14 cellular contexts compared by ENCODE assay signal in the genomic region with DNA sequence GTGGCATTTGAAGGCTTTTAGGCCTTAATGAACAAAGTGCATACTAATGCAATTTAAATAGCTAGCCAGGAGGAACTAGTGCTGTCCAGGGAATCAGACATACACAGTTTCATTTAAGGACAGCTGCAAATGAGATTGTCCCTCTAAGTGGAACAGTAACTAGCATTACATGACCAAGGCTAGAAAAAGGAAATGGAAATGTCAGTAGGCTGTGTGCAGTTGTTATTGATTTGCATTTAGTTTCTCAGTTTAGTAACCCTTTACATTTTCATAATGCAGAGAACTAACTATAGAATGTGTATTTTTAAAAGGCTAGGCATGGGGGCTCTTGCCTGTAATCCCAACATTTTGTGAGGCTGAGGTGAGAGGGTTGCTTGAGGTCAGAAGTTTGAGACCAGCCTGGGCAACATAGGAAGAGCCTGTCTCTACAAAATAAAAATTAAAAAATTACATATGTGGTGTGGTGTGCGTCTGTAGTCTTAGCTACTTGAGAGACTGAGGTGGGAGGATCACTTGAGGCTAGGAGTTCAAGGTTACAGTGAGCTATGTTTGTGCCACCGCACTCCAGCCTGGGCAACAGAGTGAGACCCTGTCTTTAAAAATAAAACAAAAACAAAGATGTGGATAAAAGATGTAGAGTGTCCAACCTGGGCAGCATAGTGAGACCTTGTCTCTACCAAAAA.
A peak's percentile ranks its signal among the peaks of the same experiment; 100 is the strongest.
DNase-seq lines count a peak whose midpoint lies in the region; ATAC-seq, FAIRE-seq and TF ChIP-seq lines count a peak whose summit lies in the region.
"Had no signal": no experiment of that assay in that cellular context is flagged by ENCODE, and none has a peak within 500 bp of the region (broad histone marks: within the 10 kb centered on the region; RNA-seq: fewer than 3 reads in every experiment).

No MANE protein-coding gene starts in this region.

- no peak for TF ChIP-seq EP300 in GM12878 (IDR thresholded peaks at IDR 0.05; ENCODE audit: borderline replicate concordance in 1 of 2, control insufficient read depth in 1 of 2, low read depth in 2 of 2, low read length in 2 of 2)

- no peaks in the 10 kb centered on the region for H3K4me1 Mint-ChIP-seq in activated CD8-positive, alpha-beta memory T cell treated with anti-CD3 and anti-CD28 coated beads, Interleukin-2, amount 10 ng/mL, durations not matched to agents 7 days and 5 days

- H3K27me3 Mint-ChIP-seq in activated CD8-positive, alpha-beta memory T cell treated with anti-CD3 and anti-CD28 coated beads, Interleukin-2, amount 10 ng/mL, durations not matched to agents 7 days and 5 days, result no peaks in the 10 kb centered on the region
- H3K27me3 Mint-ChIP-seq: activated naive CD8-positive, alpha-beta T cell had no signal

- TF ChIP-seq CTCF in GM12878 (IDR thresholded peaks at IDR 0.05 in 2 of 3, conservative IDR thresholded peaks at IDR 0.05 in 1 of 3; ENCODE audit: control insufficient read depth in 2 of 3, extremely low read depth in 1 of 3, insufficient read depth in 1 of 3, low read depth in 3 of 3, low read length in 3 of 3) (no peak), BE2C (IDR thresholded peaks at IDR 0.05; ENCODE audit: low read depth, low read length) (no peak)

- FAIRE-seq in GM12878 (lab: Jason Lieb, UNC), result peak; percentile 77

- H3K79me2 ChIP-seq in GM12878 (ENCODE audit: control insufficient read depth, insufficient read depth, low read length), result no peaks in the 10 kb centered on the region

- no peak for TF ChIP-seq POLR2A in GM12878 (IDR thresholded peaks at IDR 0.05; ENCODE audit: low read depth, low read length)

- no peak overlapping the region for H3K4me3 Mint-ChIP-seq in activated CD8-positive, alpha-beta memory T cell treated with anti-CD3 and anti-CD28 coated beads, Interleukin-2, amount 10 ng/mL, durations not matched to agents 7 days and 5 days
- H3K4me3 Mint-ChIP-seq: activated naive CD8-positive, alpha-beta T cell had no signal

- H2AFZ ChIP-seq in GM12878 (ENCODE audit: control insufficient read depth, low read depth, low read length), result no peak overlapping the region

- RAD21 ChIA-PET in GM12878 (lab: Charles Lee; ENCODE audit: unreplicated experiment), result interaction anchor here (0.6 kb wide), 1 partner anchor 23 kb away, joined by 3 read pairs; no protein-coding TSS in a partner anchor

- H3K27me3 ChIP-seq in GM12878 (replicated peaks in 1 of 2; ENCODE audit: control insufficient read depth in 2 of 2, insufficient read depth in 2 of 2, low read length in 1 of 2) (no peaks in the 10 kb centered on the region), BE2C (no peaks in the 10 kb centered on the region)
- H3K27me3 ChIP-seq: Peyer's patch had no signal

- SMC1A ChIA-PET in GM12878 (lab: Charles Lee; ENCODE audit: uncharacterized antibody, unreplicated experiment), result interaction anchor here (0.9 to 1.0 kb wide), 3 partner anchors 26 to 169 kb away, joined by 3 to 4 read pairs (median 3); no protein-coding TSS in a partner anchor

- H3K4me1 ChIP-seq in GM12878 (ENCODE audit: control insufficient read depth, insufficient read depth, low read length) (peaks cover 6% of the 10 kb centered on the region; the same call in 1 of the 2 replicates), BE2C (peaks cover 2% of the 10 kb centered on the region)
- H3K4me1 ChIP-seq: Peyer's patch had no signal

- BruUV-seq in GM12878 (replicated peaks; lab: Mats Ljungman, UMichigan), result no TSS peak

- ATAC-seq in GM18858 (IDR thresholded peaks at IDR 0.05; ENCODE audit: unreplicated experiment), result peak; percentile 91
- peak; percentile 98 for ATAC-seq in GM21447 (IDR thresholded peaks at IDR 0.05; ENCODE audit: unreplicated experiment)
- ATAC-seq in HG03066 (IDR thresholded peaks at IDR 0.05; ENCODE audit: low read depth, unreplicated experiment), result peak; percentile 97
- peak; percentile 90 for ATAC-seq in GM12878
- ATAC-seq in activated CD8-positive, alpha-beta memory T cell treated with anti-CD3 and anti-CD28 coated beads, Interleukin-2, amount 10 ng/mL, durations not matched to agents 7 days and 5 days, result no peak
- no peak for ATAC-seq in Right ventricle myocardium superior (ENCODE audit: poor library complexity)
- ATAC-seq: activated CD4-positive, CD25-positive, alpha-beta regulatory T cell treated with anti-CD3 and anti-CD28 coated beads, Interleukin-2, amount 50 U/mL, for 24 hours had no signal

- peak overlapping the region; percentile 8; the same call in 1 of the 2 replicates for H3K27ac ChIP-seq in GM12878 (ENCODE audit: control insufficient read depth, insufficient read depth)
- H3K27ac ChIP-seq: Peyer's patch had no signal

- H3K4me2 ChIP-seq in GM12878 (ENCODE audit: control insufficient read depth, insufficient read depth), result peak overlapping the region; percentile 41

- DNase-seq in GM12878 (ENCODE audit: low read depth, low spot score) (peak; percentile 34), NCI-H1048 (lab: John Stamatoyannopoulos, UW) (no peak), Right ventricle myocardium superior (no peak), BE2C (no peak)
- no peak for DNase-seq in activated CD8-positive, alpha-beta memory T cell treated with anti-CD3 and anti-CD28 coated beads, Interleukin-2, amount 10 ng/mL, durations not matched to agents 7 days and 5 days
- DNase-seq: DMS 273 treated with DMSO at 0.1 percent for 48 hours; NCI-H187; Peyer's patch; stimulated activated CD4-positive, alpha-beta T cell treated with anti-CD3 and anti-CD28 coated beads, Interleukin-15, amount 100 ng/mL, for 24 hours had no signal

- POLR2A ChIA-PET in GM12878 (lab: Charles Lee), result interaction anchor here (0.8 kb wide), 1 partner anchor 24 kb away, joined by 5 read pairs; no protein-coding TSS in a partner anchor

- H3K4me3 ChIP-seq in GM12878 (no peak overlapping the region; the same call in 1 of the 2 replicates), BE2C (ENCODE audit: low read depth, low read length) (no peak overlapping the region)
- H3K4me3 ChIP-seq: Peyer's patch had no signal

- no peak overlapping the region for H3K27ac Mint-ChIP-seq in activated CD8-positive, alpha-beta memory T cell treated with anti-CD3 and anti-CD28 coated beads, Interleukin-2, amount 10 ng/mL, durations not matched to agents 7 days and 5 days
- H3K27ac Mint-ChIP-seq: activated naive CD8-positive, alpha-beta T cell had no signal

- H3K36me3 ChIP-seq in GM12878 (ENCODE audit: control insufficient read depth in 2 of 2, insufficient read depth in 2 of 2, low read length in 1 of 2), result 0 out of 4 replicates have a peak, but pooled peaks cover 0 to 4% of the 10 kb centered on the region in 2 experiments
- no peaks in the 10 kb centered on the region for H3K36me3 ChIP-seq in BE2C

- intact Hi-C loops in GM12878 (cut with micrococcal nuclease; ENCODE audit: unreplicated experiment), result no loop called here
- intact Hi-C loops in Right ventricle myocardium superior (cut with DNase I), result no loop called here

- in situ Hi-C loops in GM12878 (cut with MboI), result no loop called here

- no peaks in the 10 kb centered on the region for H3K9me3 Mint-ChIP-seq in activated CD8-positive, alpha-beta memory T cell treated with anti-CD3 and anti-CD28 coated beads, Interleukin-2, amount 10 ng/mL, durations not matched to agents 7 days and 5 days (ENCODE audit: low read depth)

- no peaks in the 10 kb centered on the region for H4K20me1 ChIP-seq in GM12878 (ENCODE audit: control insufficient read depth, insufficient read depth)

- H3K9me3 ChIP-seq in GM12878 (replicated peaks; ENCODE audit: control insufficient read depth, insufficient read depth, low read length) (no peaks in the 10 kb centered on the region), BE2C (no peaks in the 10 kb centered on the region)
- H3K9me3 ChIP-seq: Peyer's patch had no signal

- no peak for TF ChIP-seq RAD21 in GM12878 (IDR thresholded peaks at IDR 0.05; ENCODE audit: insufficient read depth, low read depth, low read length)

- H3K36me3 Mint-ChIP-seq in activated CD8-positive, alpha-beta memory T cell treated with anti-CD3 and anti-CD28 coated beads, Interleukin-2, amount 10 ng/mL, durations not matched to agents 7 days and 5 days, result peaks cover 37% of the 10 kb centered on the region

- 21% methylated on average over 2 of the region's 2 CpGs for WGBS in GM12878 (ENCODE audit: insufficient coverage, insufficient replicate concordance, low lambda C conversion rate, missing lambda C conversion rate)

- CTCF ChIA-PET in GM12878 (lab: Yijun Ruan, JAX), result interaction anchor here (0.9 to 1.3 kb wide), 4 partner anchors 26 to 167 kb away, joined by 3 to 4 read pairs (median 4); no protein-coding TSS in a partner anchor
- CTCF ChIA-PET in activated CD8-positive, alpha-beta memory T cell treated with anti-CD3 and anti-CD28 coated beads, Interleukin-2, amount 10 ng/mL, durations not matched to agents 7 days and 5 days (lab: Charles Lee), result interaction anchor here (0.7 kb wide), 1 partner anchor 169 kb away, joined by 3 read pairs; no protein-coding TSS in a partner anchor

- H3K9ac ChIP-seq in GM12878 (ENCODE audit: control insufficient read depth, insufficient read depth, low read length), result no peak overlapping the region

TF ChIP-seq in GM12878, 131 proteins besides CTCF, POLR2A, EP300 and RAD21 (continues in another document):
- TF ChIP-seq MEF2B (IDR thresholded peaks at IDR 0.05; ENCODE audit: partially characterized antibody, poor library complexity, severe bottlenecking), result peak; percentile 41
- TF ChIP-seq, protein P1, sequence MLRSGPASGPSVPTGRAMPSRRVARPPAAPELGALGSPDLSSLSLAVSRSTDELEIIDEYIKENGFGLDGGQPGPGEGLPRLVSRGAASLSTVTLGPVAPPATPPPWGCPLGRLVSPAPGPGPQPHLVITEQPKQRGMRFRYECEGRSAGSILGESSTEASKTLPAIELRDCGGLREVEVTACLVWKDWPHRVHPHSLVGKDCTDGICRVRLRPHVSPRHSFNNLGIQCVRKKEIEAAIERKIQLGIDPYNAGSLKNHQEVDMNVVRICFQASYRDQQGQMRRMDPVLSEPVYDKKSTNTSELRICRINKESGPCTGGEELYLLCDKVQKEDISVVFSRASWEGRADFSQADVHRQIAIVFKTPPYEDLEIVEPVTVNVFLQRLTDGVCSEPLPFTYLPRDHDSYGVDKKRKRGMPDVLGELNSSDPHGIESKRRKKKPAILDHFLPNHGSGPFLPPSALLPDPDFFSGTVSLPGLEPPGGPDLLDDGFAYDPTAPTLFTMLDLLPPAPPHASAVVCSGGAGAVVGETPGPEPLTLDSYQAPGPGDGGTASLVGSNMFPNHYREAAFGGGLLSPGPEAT (IDR thresholded peaks at IDR 0.05; ENCODE audit: low read depth), result 0 out of 2 replicates have a peak, but pooled peaks have one; percentile 22
- TF ChIP-seq, protein P2, sequence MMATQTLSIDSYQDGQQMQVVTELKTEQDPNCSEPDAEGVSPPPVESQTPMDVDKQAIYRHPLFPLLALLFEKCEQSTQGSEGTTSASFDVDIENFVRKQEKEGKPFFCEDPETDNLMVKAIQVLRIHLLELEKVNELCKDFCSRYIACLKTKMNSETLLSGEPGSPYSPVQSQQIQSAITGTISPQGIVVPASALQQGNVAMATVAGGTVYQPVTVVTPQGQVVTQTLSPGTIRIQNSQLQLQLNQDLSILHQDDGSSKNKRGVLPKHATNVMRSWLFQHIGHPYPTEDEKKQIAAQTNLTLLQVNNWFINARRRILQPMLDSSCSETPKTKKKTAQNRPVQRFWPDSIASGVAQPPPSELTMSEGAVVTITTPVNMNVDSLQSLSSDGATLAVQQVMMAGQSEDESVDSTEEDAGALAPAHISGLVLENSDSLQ (IDR thresholded peaks at IDR 0.05), result no peak
- TF ChIP-seq MEF2A (IDR thresholded peaks at IDR 0.05; ENCODE audit: insufficient read depth, low read depth, low read length), result peak; percentile 50; the same call in 1 of the 2 replicates

Comparison
In these comparisons a context has a peak if more than half of its experiments do, and no peak if none do; other contexts are left out.
1. ATAC-seq: peak in GM18858 (single experiment), GM21447 (single experiment), HG03066 (single experiment) and GM12878 (single experiment); none in activated CD8-positive, alpha-beta memory T cell treated with anti-CD3 and anti-CD28 coated beads, Interleukin-2, amount 10 ng/mL, durations not matched to agents 7 days and 5 days (single experiment) and Right ventricle myocardium superior (single experiment).